Comparison of ENCODE assay signal across 22 cellular contexts in the genomic region with DNA sequence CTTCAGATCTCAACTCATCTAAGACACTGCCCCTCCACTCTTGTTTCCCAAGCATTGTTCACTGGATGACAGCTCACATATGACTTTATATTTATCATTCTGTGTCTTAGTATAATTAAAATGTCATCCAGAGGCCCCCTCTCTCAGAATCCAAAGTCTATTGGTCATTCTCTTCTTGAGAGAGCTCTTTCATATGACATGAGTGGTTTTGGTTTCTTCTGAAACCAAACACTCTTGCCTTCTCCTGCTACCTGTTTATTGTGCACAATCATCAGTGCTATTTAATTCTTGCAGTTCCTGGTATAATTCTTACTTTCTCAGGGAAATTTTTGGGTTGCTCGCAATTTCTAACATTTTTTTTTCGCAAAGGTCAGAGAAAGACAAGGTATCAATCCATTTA.
"Had no signal": no experiment of that assay in that cellular context is flagged by ENCODE, and none has a peak within 500 bp of the region (broad histone marks: within the 10 kb centered on the region; RNA-seq: fewer than 3 reads in every experiment).

No MANE protein-coding gene starts in this region.

- H3K9ac ChIP-seq: SK-N-SH had no signal

- H3K27ac ChIP-seq: HL-60, RWPE1 had no signal

- H3K4me2 ChIP-seq: SK-N-SH had no signal

- ATAC-seq: Panc1, PC-3 had no signal

- DNase-seq: KBM-7; MV-4-11; NCI-H1048; NCI-H1105; NCI-H1417; NCI-H1436 treated with DMSO at 0.1 percent for 48 hours; NCI-H1694; NCI-H187 treated with DMSO at 0.1 percent for 48 hours; NCI-H2029 treated with DMSO at 0.1 percent for 48 hours; NCI-H2171; NCI-H226; NCI-H446 treated with DMSO at 0.1 percent for 48 hours; NCI-H524 treated with DMSO at 0.1 percent for 48 hours; NCI-H69; NK-92 treated with Interleukin-12 subunit alpha and Interleukin-12 subunit beta, amount 100 ng/mL, for 24 hours; PC-3; SHP77; SK-N-SH; SW 1271 had no signal

- H3K9me3 ChIP-seq: SK-N-SH had no signal
